ENCODE assay signal across 8 cellular contexts in genomic region chr5:87195104-87195581, GRCh38.
A peak's percentile ranks its signal among the peaks of the same experiment; 100 is the strongest.
DNase-seq lines count a peak whose midpoint lies in the region; ATAC-seq and TF ChIP-seq lines count a peak whose summit lies in the region.

No MANE protein-coding gene starts in this region.

- no peak overlapping the region for H3K9ac ChIP-seq in PC-3 (ENCODE audit: low read length)

- no peaks in the 10 kb centered on the region for H3K9me2 ChIP-seq in PC-3 (replicated peaks; ENCODE audit: low read length)

- peak overlapping the region; percentile 56 for H2AFZ ChIP-seq in PC-3 (ENCODE audit: low read length)

- intact Hi-C loops in PC-3 (cut with micrococcal nuclease) = loop anchor here (5.0 kb wide), 1 partner anchor 72 kb away; the partner anchor contains the start of gene RASA1

- peak overlapping the region; percentile 24 for H3K27ac ChIP-seq in PC-3 (ENCODE audit: low read length)

- H3K4me2 ChIP-seq in PC-3 (ENCODE audit: low read length) = peak overlapping the region; percentile 52

- H3K9me3 ChIP-seq in PC-3 (ENCODE audit: low read length) (no peaks in the 10 kb centered on the region), BE2C (peaks cover 2% of the 10 kb centered on the region; the same call in 1 of the 2 replicates)

- H3F3A ChIP-seq in PC-3 (ENCODE audit: low read length, unreplicated experiment) = no peaks in the 10 kb centered on the region

- TF ChIP-seq CTCF in PC-3 (conservative IDR thresholded peaks at IDR 0.05; ENCODE audit: low read depth, low read length) = no peak
- TF ChIP-seq CTCF in BE2C (IDR thresholded peaks at IDR 0.05; ENCODE audit: low read depth, low read length) = no peak

- peaks cover 31% of the 10 kb centered on the region for H3K4me1 ChIP-seq in PC-3 (ENCODE audit: insufficient read depth, low read length)
- no peaks in the 10 kb centered on the region for H3K4me1 ChIP-seq in BE2C

- peak overlapping the region; percentile 3; the same call in 1 of the 2 replicates for H3K4me3 ChIP-seq in PC-3 (ENCODE audit: low read length)
- no peak overlapping the region for H3K4me3 ChIP-seq in BE2C (ENCODE audit: low read depth, low read length)

- H4K20me1 ChIP-seq in PC-3 (ENCODE audit: low read length) = no peaks in the 10 kb centered on the region

- peak; percentile 74 for ATAC-seq in GM21529 (IDR thresholded peaks at IDR 0.05; ENCODE audit: unreplicated experiment)
- peak; percentile 78 for ATAC-seq in PC-3
- no peak for ATAC-seq in HG02970 (IDR thresholded peaks at IDR 0.05; ENCODE audit: low FRiP score, unreplicated experiment)
- no peak for ATAC-seq in HG03175 (IDR thresholded peaks at IDR 0.05; ENCODE audit: unreplicated experiment)
- no peak for ATAC-seq in HG03025 (IDR thresholded peaks at IDR 0.05; ENCODE audit: low FRiP score, unreplicated experiment)

- no peaks in the 10 kb centered on the region for H3K27me3 ChIP-seq in PC-3 (ENCODE audit: low read length)
- peaks cover under 1% of the 10 kb centered on the region; the same call in 1 of the 2 replicates for H3K27me3 ChIP-seq in BE2C

- H3K79me2 ChIP-seq in PC-3 (ENCODE audit: low read length) = no peaks in the 10 kb centered on the region

- CTCF ChIA-PET in PC-3 (lab: Charles Lee) = no interaction called here

- DNase-seq in COLO829 (ENCODE audit: low spot score) (peak; percentile 47), PC-3 (peak; percentile 68), iris pigment epithelial cell (ENCODE audit: low read depth) (peak; percentile 81), BE2C (no peak)

- BruUV-seq in PC-3 (replicated peaks; lab: Mats Ljungman, UMichigan) = no TSS peak

- POLR2A ChIA-PET in PC-3 (lab: Charles Lee; ENCODE audit: unreplicated experiment) = interaction anchor here (0.5 to 0.7 kb wide), 4 partner anchors 72 to 120 kb away, joined by 6 to 13 read pairs (median 9); partner anchors contain the start of gene RASA1

- H3K36me3 ChIP-seq in PC-3 (ENCODE audit: low read depth, low read length) (no peaks in the 10 kb centered on the region), BE2C (no peaks in the 10 kb centered on the region)

Comparison
In these comparisons a context has a peak if more than half of its experiments do, and no peak if none do; other contexts are left out.
1. ATAC-seq: peak in GM21529 (single experiment) and PC-3 (single experiment); none in HG02970 (single experiment), HG03175 (single experiment) and HG03025 (single experiment).